Comparison of ENCODE assay signal across 29 cellular contexts in genomic region chr5:16978296-16978695, GRCh38.
"Had no signal": no experiment of that assay in that cellular context is flagged by ENCODE, and none has a peak within 500 bp of the region (broad histone marks: within the 10 kb centered on the region; RNA-seq: fewer than 3 reads in every experiment).

No MANE protein-coding gene starts in this region.

- H3K9ac ChIP-seq: neural progenitor cell, parathyroid adenoma had no signal

- H2AFZ ChIP-seq: neural progenitor cell, parathyroid adenoma had no signal

- H3K4me1 ChIP-seq: neural progenitor cell, parathyroid adenoma, psoas muscle, stomach, thyroid gland, upper lobe of left lung, vagina had no signal

- H3K9me3 ChIP-seq: neutrophil, ovary, psoas muscle, spleen, stomach, thoracic aorta, thyroid gland, tibial nerve, upper lobe of left lung, vagina had no signal

- H3K4me2 ChIP-seq: neural progenitor cell, smooth muscle cell had no signal

- H3K36me3 ChIP-seq: neural progenitor cell, neutrophil, ovary, spleen, stomach, thoracic aorta, thyroid gland, tibial nerve, upper lobe of left lung, vagina had no signal

- ATAC-seq: naive thymus-derived CD4-positive, alpha-beta T cell; natural killer cell; psoas muscle; right cardiac atrium; sciatic nerve; stimulated activated effector memory CD8-positive, alpha-beta T cell treated with anti-CD3 and anti-CD28 coated beads, Interleukin-12 subunit alpha, Interleukin-12 subunit beta, amount 100 ng/mL, for 72 hours; stimulated activated naive B cell treated with anti-CD40 and anti-IgM and Interleukin-4, amounts not matched to agents 10 μg/mL and 1 μg/mL and 100 μg/mL, for 72 hours had no signal

- DNase-seq: naive thymus-derived CD4-positive, alpha-beta T cell; natural killer cell; occipital lobe; ovary; posterior cingulate gyrus; psoas muscle; right cardiac atrium; spleen; stimulated activated CD4-positive, alpha-beta T cell treated with anti-CD3 and anti-CD28 coated beads, Interleukin-12 subunit alpha, Interleukin-12 subunit beta, amount 100 ng/mL, for 4 hours; stimulated activated CD4-positive, alpha-beta T cell treated with anti-CD3 and anti-CD28 coated beads, Interleukin-1b, Interleukin-23, amount 100 ng/mL, for 48 hours; stimulated activated CD4-positive, alpha-beta T cell treated with anti-CD3 and anti-CD28 coated beads, Interleukin-2, amount 100 ng/mL, for 48 hours; stimulated activated CD4-positive, alpha-beta T cell treated with anti-CD3 and anti-CD28 coated beads, Interleukin-4, amount 100 ng/mL, for 24 hours; stimulated activated naive B cell treated with anti-CD40 and anti-IgM and Interleukin-4, amounts not matched to agents 10 μg/mL and 1 μg/mL and 100 μg/mL, for 72 hours; stimulated activated naive CD4-positive, alpha-beta T cell treated with Interleukin-2 at 50 U/mL for 16 hours; stomach; thyroid gland; trophoblast cell; upper lobe of left lung had no signal

- H3K27ac ChIP-seq: neural progenitor cell, neutrophil, ovary, parathyroid adenoma, psoas muscle, spleen, stomach, thoracic aorta, thyroid gland, tibial nerve, upper lobe of left lung, vagina had no signal

- H3K27me3 ChIP-seq: neural progenitor cell, neutrophil, ovary, spleen, stomach, thyroid gland, tibial nerve, upper lobe of left lung, vagina had no signal

- H3K4me3 ChIP-seq: neural progenitor cell, ovary, psoas muscle, skin epidermis, smooth muscle cell, spleen, stomach, thoracic aorta, thyroid gland, tibial nerve, upper lobe of left lung, vagina had no signal

- FAIRE-seq: urothelium cell line had no signal

- H3K79me2 ChIP-seq: parathyroid adenoma had no signal
